In the genomic region with DNA sequence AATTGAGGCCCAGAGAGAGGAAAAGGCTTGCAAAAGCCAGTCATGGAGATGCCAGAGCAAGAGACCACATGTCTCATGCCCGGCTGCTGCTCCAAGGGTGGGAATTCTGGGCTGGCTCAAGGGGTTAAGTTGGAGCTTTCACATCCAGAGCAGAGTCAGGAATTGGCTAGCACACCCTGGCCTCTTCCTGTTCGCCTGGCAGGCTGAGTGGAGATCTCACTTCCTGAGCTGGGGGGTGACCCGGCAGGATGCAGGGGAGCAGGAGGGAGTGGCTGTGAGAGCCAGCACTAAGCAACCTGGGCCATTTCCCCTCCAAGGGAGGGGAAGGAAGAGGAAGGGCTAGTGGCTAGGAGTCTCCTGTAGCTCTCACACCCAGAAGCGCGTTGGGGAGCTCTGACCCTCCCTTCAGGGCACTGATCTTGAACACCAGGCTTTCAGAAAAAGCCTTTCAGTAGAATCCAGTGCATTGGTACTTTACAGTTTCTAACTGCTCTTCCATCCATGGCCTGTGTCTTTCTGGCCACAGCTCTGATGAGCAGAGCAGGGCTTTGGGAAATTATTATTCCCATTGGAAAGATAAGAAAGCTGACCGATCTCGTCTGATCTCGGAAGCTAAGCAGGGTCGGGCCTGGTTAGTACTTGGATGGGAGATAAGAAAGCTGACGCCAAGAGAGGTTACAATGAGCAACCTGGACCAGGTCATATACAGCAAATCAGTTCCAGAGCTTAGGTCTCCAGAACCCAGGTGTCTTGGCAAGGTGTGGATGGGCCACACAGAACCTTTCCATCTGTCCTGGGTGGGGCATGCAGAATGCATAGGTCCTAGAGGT, we compare ENCODE assay signal across 13 cellular contexts. TPM values are rescaled to one million over a fixed set of nuclear protein-coding genes. Genes with fewer than 3 reads are reported as not detected.
DNase-seq lines count a peak whose midpoint lies in the region; ATAC-seq and TF ChIP-seq lines count a peak whose summit lies in the region.
"Had no signal": no experiment of that assay in that cellular context is flagged by ENCODE, and none has a peak within 500 bp of the region (broad histone marks: within the 10 kb centered on the region; RNA-seq: fewer than 3 reads in every experiment).

No MANE protein-coding gene starts in this region.

- intact Hi-C loops in PC-3 (cut with micrococcal nuclease): no loop called here

- TF ChIP-seq RAD21 in neural cell (conservative IDR thresholded peaks at IDR 0.05): no peak

- H3K9me3 ChIP-seq in PC-3 (ENCODE audit: low read length) (no peaks in the 10 kb centered on the region), neural cell (ENCODE audit: low read length) (no peaks in the 10 kb centered on the region)

- no peaks in the 10 kb centered on the region for H3K4me1 ChIP-seq in PC-3 (ENCODE audit: insufficient read depth, low read length)

- no peak overlapping the region for H3K4me3 ChIP-seq in PC-3 (ENCODE audit: low read length)
- peak overlapping the region; percentile 42 for H3K4me3 ChIP-seq in neural cell (ENCODE audit: low read length)

- H3K36me3 ChIP-seq in PC-3 (ENCODE audit: low read depth, low read length): no peaks in the 10 kb centered on the region
- no peaks in the 10 kb centered on the region for H3K36me3 ChIP-seq in neural cell (ENCODE audit: insufficient read depth, low read length)

- peak; percentile 48; the same call in 1 of the 2 replicates for ATAC-seq in PC-3
- ATAC-seq in esophagus mucosa: peak; percentile 65
- no peak for ATAC-seq in HG02571 (IDR thresholded peaks at IDR 0.05; ENCODE audit: unreplicated experiment)
- no peak for ATAC-seq in HG02885 (IDR thresholded peaks at IDR 0.05; ENCODE audit: poor library complexity, unreplicated experiment)

- H3K9me2 ChIP-seq in PC-3 (replicated peaks; ENCODE audit: low read length) (no peaks in the 10 kb centered on the region), neural cell (ENCODE audit: insufficient read depth, low read length) (no peaks in the 10 kb centered on the region)

- TF ChIP-seq CTCF in PC-3 (conservative IDR thresholded peaks at IDR 0.05; ENCODE audit: low read depth, low read length): no peak
- no peak for TF ChIP-seq CTCF in neural cell (IDR thresholded peaks at IDR 0.05; ENCODE audit: poor library complexity, severe bottlenecking)

- H3K79me2 ChIP-seq in PC-3 (ENCODE audit: low read length) (no peaks in the 10 kb centered on the region), neural cell (replicated peaks; ENCODE audit: insufficient read depth, low read length) (no peaks in the 10 kb centered on the region)

- CTCF ChIA-PET in PC-3 (lab: Charles Lee): interaction anchor here (0.5 to 0.6 kb wide), 2 partner anchors 7 to 23 kb away, joined by 3 to 4 read pairs; no protein-coding TSS in a partner anchor

- DNase-seq in ELF-1 (ENCODE audit: low read depth, low spot score) (peak; percentile 14), PC-3 (no peak), mucosa of gallbladder (ENCODE audit: low spot score) (no peak), GM19240 (ENCODE audit: insufficient read length, low spot score) (no peak)
- DNase-seq: DMS 273 treated with DMSO at 0.1 percent for 48 hours; NCI-H2107; stimulated activated naive CD4-positive, alpha-beta T cell had no signal

- H3K27me3 ChIP-seq in PC-3 (ENCODE audit: low read length) (peaks cover 22% of the 10 kb centered on the region), neural cell (ENCODE audit: insufficient read depth, low read depth, low read length) (no peaks in the 10 kb centered on the region)

- H3K9ac ChIP-seq in PC-3 (ENCODE audit: low read length) (no peak overlapping the region), neural cell (ENCODE audit: low read length) (no peak overlapping the region)

- POLR2A ChIA-PET in PC-3 (lab: Charles Lee; ENCODE audit: unreplicated experiment): no interaction called here

- TF ChIP-seq EP300 in neural cell (conservative IDR thresholded peaks at IDR 0.05; ENCODE audit: poor library complexity, severe bottlenecking): no peak

- H2AFZ ChIP-seq in PC-3 (ENCODE audit: low read length): no peak overlapping the region
- H2AFZ ChIP-seq in neural cell (ENCODE audit: low read depth, low read length): no peak overlapping the region

- H3K27ac ChIP-seq in PC-3 (ENCODE audit: low read length) (no peak overlapping the region), neural cell (ENCODE audit: low read length) (peak overlapping the region; percentile 71)

- H4K20me1 ChIP-seq in PC-3 (ENCODE audit: low read length) (no peaks in the 10 kb centered on the region), neural cell (ENCODE audit: insufficient read depth) (no peaks in the 10 kb centered on the region)

- no peaks in the 10 kb centered on the region for H3F3A ChIP-seq in PC-3 (ENCODE audit: low read length, unreplicated experiment)
- no peaks in the 10 kb centered on the region for H3F3A ChIP-seq in neural cell (ENCODE audit: insufficient read depth, low read length, poor library complexity, severe bottlenecking)

- BruUV-seq in PC-3 (replicated peaks; lab: Mats Ljungman, UMichigan): no TSS peak

- H3K4me2 ChIP-seq in PC-3 (ENCODE audit: low read length): no peak overlapping the region
- H3K4me2 ChIP-seq in neural cell (ENCODE audit: low read length): no peak overlapping the region

TF ChIP-seq in neural cell, 6 proteins besides CTCF, POLR2A, EP300 and RAD21:
- TF ChIP-seq, protein P1, sequence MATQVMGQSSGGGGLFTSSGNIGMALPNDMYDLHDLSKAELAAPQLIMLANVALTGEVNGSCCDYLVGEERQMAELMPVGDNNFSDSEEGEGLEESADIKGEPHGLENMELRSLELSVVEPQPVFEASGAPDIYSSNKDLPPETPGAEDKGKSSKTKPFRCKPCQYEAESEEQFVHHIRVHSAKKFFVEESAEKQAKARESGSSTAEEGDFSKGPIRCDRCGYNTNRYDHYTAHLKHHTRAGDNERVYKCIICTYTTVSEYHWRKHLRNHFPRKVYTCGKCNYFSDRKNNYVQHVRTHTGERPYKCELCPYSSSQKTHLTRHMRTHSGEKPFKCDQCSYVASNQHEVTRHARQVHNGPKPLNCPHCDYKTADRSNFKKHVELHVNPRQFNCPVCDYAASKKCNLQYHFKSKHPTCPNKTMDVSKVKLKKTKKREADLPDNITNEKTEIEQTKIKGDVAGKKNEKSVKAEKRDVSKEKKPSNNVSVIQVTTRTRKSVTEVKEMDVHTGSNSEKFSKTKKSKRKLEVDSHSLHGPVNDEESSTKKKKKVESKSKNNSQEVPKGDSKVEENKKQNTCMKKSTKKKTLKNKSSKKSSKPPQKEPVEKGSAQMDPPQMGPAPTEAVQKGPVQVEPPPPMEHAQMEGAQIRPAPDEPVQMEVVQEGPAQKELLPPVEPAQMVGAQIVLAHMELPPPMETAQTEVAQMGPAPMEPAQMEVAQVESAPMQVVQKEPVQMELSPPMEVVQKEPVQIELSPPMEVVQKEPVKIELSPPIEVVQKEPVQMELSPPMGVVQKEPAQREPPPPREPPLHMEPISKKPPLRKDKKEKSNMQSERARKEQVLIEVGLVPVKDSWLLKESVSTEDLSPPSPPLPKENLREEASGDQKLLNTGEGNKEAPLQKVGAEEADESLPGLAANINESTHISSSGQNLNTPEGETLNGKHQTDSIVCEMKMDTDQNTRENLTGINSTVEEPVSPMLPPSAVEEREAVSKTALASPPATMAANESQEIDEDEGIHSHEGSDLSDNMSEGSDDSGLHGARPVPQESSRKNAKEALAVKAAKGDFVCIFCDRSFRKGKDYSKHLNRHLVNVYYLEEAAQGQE (IDR thresholded peaks at IDR 0.05; ENCODE audit: borderline replicate concordance): no peak
- no peak for TF ChIP-seq TAF1 (IDR thresholded peaks at IDR 0.05; ENCODE audit: low read depth)
- TF ChIP-seq POLR2AphosphoS5 (IDR thresholded peaks at IDR 0.05): no peak
- TF ChIP-seq MXI1 (conservative IDR thresholded peaks at IDR 0.05; ENCODE audit: poor library complexity, severe bottlenecking): no peak
- no peak for TF ChIP-seq SMC3 (conservative IDR thresholded peaks at IDR 0.05; ENCODE audit: poor library complexity)
- TF ChIP-seq EZH2 (IDR thresholded peaks at IDR 0.05; ENCODE audit: borderline replicate concordance, insufficient read depth, low read length, poor library complexity, severe bottlenecking): no peak

RNA-seq across cellular contexts. Expression of a gene that starts 2.2 kb away (rescaled TPM):
- total RNA-seq in PC-3 (2014; rRNA removed) (not detected in 2 replicates), esophagus mucosa (1.2 TPM), mucosa of gallbladder (5.6 TPM)
- 1.5 and 3.0 TPM in 2 replicates for polyA plus RNA-seq in neural cell
- 1.7 and 2.2 TPM in 2 replicates for polyA minus RNA-seq in neural cell
- total RNA-seq: bronchial epithelial cell; T-helper 1 cell treated with Interleukin-12 subunit alpha and Interleukin-12 subunit beta and Interleukin-4 antibody, amounts not matched to agents 30 ng/mL and 1 ng/mL, for 36 hours had no signal

RNA-seq across cellular contexts. Expression of a gene that starts 40.1 kb away (rescaled TPM):
- not detected in 2 replicates for total RNA-seq in PC-3 (2014; rRNA removed)
- not detected for total RNA-seq in esophagus mucosa
- 9.6 and 12.8 TPM in 2 replicates for polyA plus RNA-seq in neural cell
- polyA minus RNA-seq in neural cell: 41.1 and 43.8 TPM in 2 replicates
- not detected for total RNA-seq in mucosa of gallbladder
- total RNA-seq: bronchial epithelial cell; T-helper 1 cell treated with Interleukin-12 subunit alpha and Interleukin-12 subunit beta and Interleukin-4 antibody, amounts not matched to agents 30 ng/mL and 1 ng/mL, for 36 hours had no signal

RNA-seq across cellular contexts. Expression of a gene that starts 44.0 kb away (rescaled TPM):
- not detected in 2 replicates for total RNA-seq in PC-3 (2014; rRNA removed)
- total RNA-seq in esophagus mucosa: 2.9 TPM
- 0.58 TPM in 1 of 2 replicates, not detected in the other for polyA plus RNA-seq in neural cell
- not detected in 2 replicates for polyA minus RNA-seq in neural cell
- total RNA-seq in mucosa of gallbladder: 11.7 TPM

RNA-seq across cellular contexts. Expression of a gene that starts 56.2 kb away (rescaled TPM):
- total RNA-seq in PC-3 (2014; rRNA removed) (11.7 and 12.3 TPM in 2 replicates), esophagus mucosa (12.2 TPM), mucosa of gallbladder (12.1 TPM)
- polyA plus RNA-seq in neural cell: 50.6 and 57.5 TPM in 2 replicates
- polyA minus RNA-seq in neural cell: 16.6 and 17.2 TPM in 2 replicates

Comparison
In these comparisons a context has a peak if more than half of its experiments do, and no peak if none do; other contexts are left out.
1. ATAC-seq: peak in PC-3 (single experiment) and esophagus mucosa (single experiment); none in HG02571 (single experiment) and HG02885 (single experiment).